2 cellular contexts compared by ENCODE assay signal in the genomic region with DNA sequence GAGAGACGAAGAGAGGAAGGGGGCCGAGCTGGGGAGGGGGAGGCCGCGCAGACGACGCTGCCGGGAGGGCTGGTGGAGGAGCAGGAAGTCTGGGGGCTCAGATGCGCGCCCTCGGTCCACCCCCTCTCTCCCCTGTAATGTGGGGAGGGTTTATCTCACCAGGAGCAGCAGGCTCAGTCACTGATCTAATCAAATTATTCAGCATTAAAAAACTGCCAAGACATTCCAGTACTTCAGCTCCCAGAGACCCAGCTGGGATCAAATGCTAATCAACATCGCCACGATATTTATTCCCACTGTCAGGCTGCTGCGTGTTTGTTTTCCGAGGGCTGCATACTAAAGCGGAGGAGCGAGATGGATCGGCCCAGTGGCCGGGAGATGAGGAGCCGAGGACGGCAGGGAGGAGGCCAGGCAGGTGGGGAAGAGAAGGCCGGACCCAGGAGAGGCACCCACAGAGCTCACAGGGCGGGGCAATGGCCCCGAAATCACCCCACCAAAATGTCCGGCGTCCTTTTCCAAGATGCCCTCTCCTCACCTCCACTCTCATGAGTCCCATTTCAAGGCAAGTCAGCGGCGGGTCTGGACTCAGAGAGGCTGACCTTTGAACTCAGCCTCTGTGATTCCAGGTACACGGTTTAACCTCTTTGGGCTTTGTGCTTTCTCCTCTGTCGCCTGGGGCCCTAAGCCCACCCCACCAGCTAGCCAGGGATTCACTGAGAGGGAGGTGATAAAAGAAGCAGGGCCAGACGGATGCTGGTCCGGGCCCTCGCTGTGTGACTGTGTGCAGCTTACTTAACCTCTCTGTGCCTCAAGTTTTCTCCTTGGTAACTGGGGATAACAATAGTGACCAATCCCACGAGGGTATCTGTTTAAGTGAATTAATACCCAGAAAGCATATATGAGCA.
TF ChIP-seq lines count a peak whose summit lies in the region.

No MANE protein-coding gene starts in this region.

TF ChIP-seq in endothelial cell of umbilical vein, 7 proteins besides CTCF, POLR2A, EP300 and RAD21 (continued from another document):
- TF ChIP-seq JUN (IDR thresholded peaks at IDR 0.05; ENCODE audit: borderline replicate concordance, insufficient read depth, insufficient read length, low read depth) = no peak
- TF ChIP-seq POLR2AphosphoS5 (IDR thresholded peaks at IDR 0.05; ENCODE audit: insufficient read depth, low read depth, low read length) = peak; percentile 19
- TF ChIP-seq EZH2 (IDR thresholded peaks at IDR 0.05; ENCODE audit: borderline replicate concordance, low read depth, low read length, severe bottlenecking) = no peak

TF ChIP-seq in neural cell, 6 proteins besides CTCF, POLR2A, EP300 and RAD21 (continued from another document):
- TF ChIP-seq REST (IDR thresholded peaks at IDR 0.05; ENCODE audit: borderline replicate concordance) = peak; percentile 95
- no peak for TF ChIP-seq MXI1 (conservative IDR thresholded peaks at IDR 0.05; ENCODE audit: poor library complexity, severe bottlenecking)
TF ChIP-seq in neural cell: peak in this region for 2.
